1 cellular context compared by ENCODE assay signal in the genomic region with DNA sequence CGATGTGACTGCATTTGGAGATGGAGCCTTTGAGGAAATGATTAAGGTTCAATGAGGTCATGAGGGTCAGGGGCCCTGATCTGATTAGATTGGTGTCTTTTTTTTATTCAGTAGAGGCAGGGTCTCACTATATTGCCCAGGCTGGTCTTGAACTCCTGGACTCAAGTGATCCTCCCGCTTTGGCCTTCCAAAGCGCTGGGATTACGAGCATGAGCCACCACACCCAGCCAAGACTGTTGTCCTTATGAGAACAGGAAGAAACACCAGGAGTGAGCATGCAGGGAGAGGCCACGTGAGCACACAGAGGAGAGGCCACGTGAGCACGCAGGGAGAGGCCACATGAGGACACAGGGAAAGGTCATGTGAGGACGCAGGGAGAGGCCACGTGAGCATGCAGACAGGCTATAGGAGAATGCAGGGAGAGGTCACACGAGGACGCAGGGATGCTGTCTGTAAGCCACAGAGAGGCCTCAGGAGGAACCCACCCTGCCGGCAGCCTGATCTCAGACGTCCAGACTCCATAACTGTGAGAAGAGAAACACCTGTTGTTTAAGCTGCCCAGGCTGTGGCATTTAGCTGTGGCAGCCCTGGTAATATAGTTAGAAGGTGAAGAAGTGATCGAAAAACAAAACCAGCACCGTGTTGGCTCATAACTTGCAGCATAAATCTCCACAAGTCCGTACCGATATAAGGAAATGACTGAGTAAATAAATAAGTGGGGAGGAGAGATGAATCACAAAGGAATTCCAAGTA.
TF ChIP-seq lines count a peak whose summit lies in the region.

No MANE protein-coding gene starts in this region.

TF ChIP-seq in K562, 482 proteins besides CTCF, POLR2A, EP300 and RAD21 (continued from another document and continues in another):
- TF ChIP-seq, protein P1, sequence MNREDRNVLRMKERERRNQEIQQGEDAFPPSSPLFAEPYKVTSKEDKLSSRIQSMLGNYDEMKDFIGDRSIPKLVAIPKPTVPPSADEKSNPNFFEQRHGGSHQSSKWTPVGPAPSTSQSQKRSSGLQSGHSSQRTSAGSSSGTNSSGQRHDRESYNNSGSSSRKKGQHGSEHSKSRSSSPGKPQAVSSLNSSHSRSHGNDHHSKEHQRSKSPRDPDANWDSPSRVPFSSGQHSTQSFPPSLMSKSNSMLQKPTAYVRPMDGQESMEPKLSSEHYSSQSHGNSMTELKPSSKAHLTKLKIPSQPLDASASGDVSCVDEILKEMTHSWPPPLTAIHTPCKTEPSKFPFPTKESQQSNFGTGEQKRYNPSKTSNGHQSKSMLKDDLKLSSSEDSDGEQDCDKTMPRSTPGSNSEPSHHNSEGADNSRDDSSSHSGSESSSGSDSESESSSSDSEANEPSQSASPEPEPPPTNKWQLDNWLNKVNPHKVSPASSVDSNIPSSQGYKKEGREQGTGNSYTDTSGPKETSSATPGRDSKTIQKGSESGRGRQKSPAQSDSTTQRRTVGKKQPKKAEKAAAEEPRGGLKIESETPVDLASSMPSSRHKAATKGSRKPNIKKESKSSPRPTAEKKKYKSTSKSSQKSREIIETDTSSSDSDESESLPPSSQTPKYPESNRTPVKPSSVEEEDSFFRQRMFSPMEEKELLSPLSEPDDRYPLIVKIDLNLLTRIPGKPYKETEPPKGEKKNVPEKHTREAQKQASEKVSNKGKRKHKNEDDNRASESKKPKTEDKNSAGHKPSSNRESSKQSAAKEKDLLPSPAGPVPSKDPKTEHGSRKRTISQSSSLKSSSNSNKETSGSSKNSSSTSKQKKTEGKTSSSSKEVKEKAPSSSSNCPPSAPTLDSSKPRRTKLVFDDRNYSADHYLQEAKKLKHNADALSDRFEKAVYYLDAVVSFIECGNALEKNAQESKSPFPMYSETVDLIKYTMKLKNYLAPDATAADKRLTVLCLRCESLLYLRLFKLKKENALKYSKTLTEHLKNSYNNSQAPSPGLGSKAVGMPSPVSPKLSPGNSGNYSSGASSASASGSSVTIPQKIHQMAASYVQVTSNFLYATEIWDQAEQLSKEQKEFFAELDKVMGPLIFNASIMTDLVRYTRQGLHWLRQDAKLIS (CRISPR knock-in tag; IDR thresholded peaks at IDR 0.05), result peak; percentile 83
- TF ChIP-seq NFRKB (IDR thresholded peaks at IDR 0.05; ENCODE audit: low read depth) (0 out of 2 replicates have a peak, but pooled peaks have one; percentile 70), MTF1 (CRISPR knock-in tag; IDR thresholded peaks at IDR 0.05; ENCODE audit: borderline replicate concordance) (0 out of 2 replicates have a peak, but pooled peaks have one; percentile 68), CAMTA2 (CRISPR knock-in tag; conservative IDR thresholded peaks at IDR 0.05) (no peak), NFATC3 (IDR thresholded peaks at IDR 0.05) (no peak; the same call in none of the 2 replicates), FOXK2 (conservative IDR thresholded peaks at IDR 0.05 in 1 of 2, IDR thresholded peaks at IDR 0.05 in 1 of 2; ENCODE audit: low read depth in 2 of 2) (peak; percentile 98 to 99), ZNF507 (tag; conservative IDR thresholded peaks at IDR 0.05) (no peak), BRF1 (IDR thresholded peaks at IDR 0.05; ENCODE audit: borderline replicate concordance, extremely low read depth, insufficient read length) (no peak), SETDB1 (IDR thresholded peaks at IDR 0.05; ENCODE audit: low read length) (peak; percentile 94), TEAD4 (IDR thresholded peaks at IDR 0.05; ENCODE audit: low read length) (peak; percentile 60), TEAD4 (CRISPR knock-in tag; IDR thresholded peaks at IDR 0.05; ENCODE audit: borderline replicate concordance) (no peak), SUPT5H (IDR thresholded peaks at IDR 0.05) (peak; percentile 60; the same call in 1 of the 2 replicates), MED1 (CRISPR knock-in tag; IDR thresholded peaks at IDR 0.05; ENCODE audit: borderline replicate concordance) (peak; percentile 99; the same call in 1 of the 2 replicates), ZNF143 (CRISPR knock-in tag; IDR thresholded peaks at IDR 0.05) (peak; percentile 34; the same call in 1 of the 2 replicates), NRF1 (conservative IDR thresholded peaks at IDR 0.05 in 1 of 2, IDR thresholded peaks at IDR 0.05 in 1 of 2) (peak; percentile 59 to 71), FOXM1 (IDR thresholded peaks at IDR 0.05; ENCODE audit: low read depth) (no peak), FOXM1 (CRISPR knock-in tag; IDR thresholded peaks at IDR 0.05; ENCODE audit: low read depth) (peak; percentile 48; the same call in 1 of the 2 replicates), ZNF445 (CRISPR knock-in tag; IDR thresholded peaks at IDR 0.05; ENCODE audit: low read depth) (no peak), JUN (IDR thresholded peaks at IDR 0.05; ENCODE audit: borderline replicate concordance, low read depth, low read length) (peak; percentile 92; the same call in 1 of the 2 replicates), JUN (CRISPR knock-in tag; IDR thresholded peaks at IDR 0.05; ENCODE audit: borderline replicate concordance) (no peak), KDM4B (IDR thresholded peaks at IDR 0.05; ENCODE audit: borderline replicate concordance in 2 of 2, low read depth in 1 of 2) (peak in 1 of 2 experiments; percentile 38; a peak in 1 of 4 replicates), TEAD1 (CRISPR knock-in tag; IDR thresholded peaks at IDR 0.05) (peak in 1 of 2 experiments; percentile 27; a peak in 1 of 4 replicates), ZFP1 (CRISPR knock-in tag; IDR thresholded peaks at IDR 0.05) (no peak), ZKSCAN8 (CRISPR knock-in tag; IDR thresholded peaks at IDR 0.05) (peak; percentile 82), HLTF (IDR thresholded peaks at IDR 0.05) (peak; percentile 86; the same call in 1 of the 2 replicates), SP1 (CRISPR knock-in tag; IDR thresholded peaks at IDR 0.05) (peak; percentile 81), TAF7 (tag; IDR thresholded peaks at IDR 0.05) (peak; percentile 67; the same call in 1 of the 2 replicates)
- TF ChIP-seq, protein P2, sequence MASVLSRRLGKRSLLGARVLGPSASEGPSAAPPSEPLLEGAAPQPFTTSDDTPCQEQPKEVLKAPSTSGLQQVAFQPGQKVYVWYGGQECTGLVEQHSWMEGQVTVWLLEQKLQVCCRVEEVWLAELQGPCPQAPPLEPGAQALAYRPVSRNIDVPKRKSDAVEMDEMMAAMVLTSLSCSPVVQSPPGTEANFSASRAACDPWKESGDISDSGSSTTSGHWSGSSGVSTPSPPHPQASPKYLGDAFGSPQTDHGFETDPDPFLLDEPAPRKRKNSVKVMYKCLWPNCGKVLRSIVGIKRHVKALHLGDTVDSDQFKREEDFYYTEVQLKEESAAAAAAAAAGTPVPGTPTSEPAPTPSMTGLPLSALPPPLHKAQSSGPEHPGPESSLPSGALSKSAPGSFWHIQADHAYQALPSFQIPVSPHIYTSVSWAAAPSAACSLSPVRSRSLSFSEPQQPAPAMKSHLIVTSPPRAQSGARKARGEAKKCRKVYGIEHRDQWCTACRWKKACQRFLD (CRISPR knock-in tag; IDR thresholded peaks at IDR 0.05), result peak; percentile 78; the same call in 1 of the 2 replicates
- TF ChIP-seq, protein P3, sequence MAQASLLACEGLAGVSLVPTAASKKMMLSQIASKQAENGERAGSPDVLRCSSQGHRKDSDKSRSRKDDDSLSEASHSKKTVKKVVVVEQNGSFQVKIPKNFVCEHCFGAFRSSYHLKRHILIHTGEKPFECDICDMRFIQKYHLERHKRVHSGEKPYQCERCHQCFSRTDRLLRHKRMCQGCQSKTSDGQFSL (CRISPR knock-in tag; IDR thresholded peaks at IDR 0.05), result 0 out of 2 replicates have a peak, but pooled peaks have one; percentile 38
- TF ChIP-seq, protein P3 (tag; IDR thresholded peaks at IDR 0.05), result no peak
- TF ChIP-seq, protein P4, sequence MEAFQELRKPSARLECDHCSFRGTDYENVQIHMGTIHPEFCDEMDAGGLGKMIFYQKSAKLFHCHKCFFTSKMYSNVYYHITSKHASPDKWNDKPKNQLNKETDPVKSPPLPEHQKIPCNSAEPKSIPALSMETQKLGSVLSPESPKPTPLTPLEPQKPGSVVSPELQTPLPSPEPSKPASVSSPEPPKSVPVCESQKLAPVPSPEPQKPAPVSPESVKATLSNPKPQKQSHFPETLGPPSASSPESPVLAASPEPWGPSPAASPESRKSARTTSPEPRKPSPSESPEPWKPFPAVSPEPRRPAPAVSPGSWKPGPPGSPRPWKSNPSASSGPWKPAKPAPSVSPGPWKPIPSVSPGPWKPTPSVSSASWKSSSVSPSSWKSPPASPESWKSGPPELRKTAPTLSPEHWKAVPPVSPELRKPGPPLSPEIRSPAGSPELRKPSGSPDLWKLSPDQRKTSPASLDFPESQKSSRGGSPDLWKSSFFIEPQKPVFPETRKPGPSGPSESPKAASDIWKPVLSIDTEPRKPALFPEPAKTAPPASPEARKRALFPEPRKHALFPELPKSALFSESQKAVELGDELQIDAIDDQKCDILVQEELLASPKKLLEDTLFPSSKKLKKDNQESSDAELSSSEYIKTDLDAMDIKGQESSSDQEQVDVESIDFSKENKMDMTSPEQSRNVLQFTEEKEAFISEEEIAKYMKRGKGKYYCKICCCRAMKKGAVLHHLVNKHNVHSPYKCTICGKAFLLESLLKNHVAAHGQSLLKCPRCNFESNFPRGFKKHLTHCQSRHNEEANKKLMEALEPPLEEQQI (IDR thresholded peaks at IDR 0.05), result peak; percentile 56; the same call in 1 of the 2 replicates
- TF ChIP-seq, protein P5, sequence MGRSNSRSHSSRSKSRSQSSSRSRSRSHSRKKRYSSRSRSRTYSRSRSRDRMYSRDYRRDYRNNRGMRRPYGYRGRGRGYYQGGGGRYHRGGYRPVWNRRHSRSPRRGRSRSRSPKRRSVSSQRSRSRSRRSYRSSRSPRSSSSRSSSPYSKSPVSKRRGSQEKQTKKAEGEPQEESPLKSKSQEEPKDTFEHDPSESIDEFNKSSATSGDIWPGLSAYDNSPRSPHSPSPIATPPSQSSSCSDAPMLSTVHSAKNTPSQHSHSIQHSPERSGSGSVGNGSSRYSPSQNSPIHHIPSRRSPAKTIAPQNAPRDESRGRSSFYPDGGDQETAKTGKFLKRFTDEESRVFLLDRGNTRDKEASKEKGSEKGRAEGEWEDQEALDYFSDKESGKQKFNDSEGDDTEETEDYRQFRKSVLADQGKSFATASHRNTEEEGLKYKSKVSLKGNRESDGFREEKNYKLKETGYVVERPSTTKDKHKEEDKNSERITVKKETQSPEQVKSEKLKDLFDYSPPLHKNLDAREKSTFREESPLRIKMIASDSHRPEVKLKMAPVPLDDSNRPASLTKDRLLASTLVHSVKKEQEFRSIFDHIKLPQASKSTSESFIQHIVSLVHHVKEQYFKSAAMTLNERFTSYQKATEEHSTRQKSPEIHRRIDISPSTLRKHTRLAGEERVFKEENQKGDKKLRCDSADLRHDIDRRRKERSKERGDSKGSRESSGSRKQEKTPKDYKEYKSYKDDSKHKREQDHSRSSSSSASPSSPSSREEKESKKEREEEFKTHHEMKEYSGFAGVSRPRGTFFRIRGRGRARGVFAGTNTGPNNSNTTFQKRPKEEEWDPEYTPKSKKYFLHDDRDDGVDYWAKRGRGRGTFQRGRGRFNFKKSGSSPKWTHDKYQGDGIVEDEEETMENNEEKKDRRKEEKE (IDR thresholded peaks at IDR 0.05; ENCODE audit: borderline replicate concordance in 1 of 2, control insufficient read depth in 1 of 2, low read depth in 2 of 2, low read length in 1 of 2), result 0 out of 4 replicates have a peak, but pooled peaks of 1 of the 2 experiments have one; percentile 23
- TF ChIP-seq, protein P6, sequence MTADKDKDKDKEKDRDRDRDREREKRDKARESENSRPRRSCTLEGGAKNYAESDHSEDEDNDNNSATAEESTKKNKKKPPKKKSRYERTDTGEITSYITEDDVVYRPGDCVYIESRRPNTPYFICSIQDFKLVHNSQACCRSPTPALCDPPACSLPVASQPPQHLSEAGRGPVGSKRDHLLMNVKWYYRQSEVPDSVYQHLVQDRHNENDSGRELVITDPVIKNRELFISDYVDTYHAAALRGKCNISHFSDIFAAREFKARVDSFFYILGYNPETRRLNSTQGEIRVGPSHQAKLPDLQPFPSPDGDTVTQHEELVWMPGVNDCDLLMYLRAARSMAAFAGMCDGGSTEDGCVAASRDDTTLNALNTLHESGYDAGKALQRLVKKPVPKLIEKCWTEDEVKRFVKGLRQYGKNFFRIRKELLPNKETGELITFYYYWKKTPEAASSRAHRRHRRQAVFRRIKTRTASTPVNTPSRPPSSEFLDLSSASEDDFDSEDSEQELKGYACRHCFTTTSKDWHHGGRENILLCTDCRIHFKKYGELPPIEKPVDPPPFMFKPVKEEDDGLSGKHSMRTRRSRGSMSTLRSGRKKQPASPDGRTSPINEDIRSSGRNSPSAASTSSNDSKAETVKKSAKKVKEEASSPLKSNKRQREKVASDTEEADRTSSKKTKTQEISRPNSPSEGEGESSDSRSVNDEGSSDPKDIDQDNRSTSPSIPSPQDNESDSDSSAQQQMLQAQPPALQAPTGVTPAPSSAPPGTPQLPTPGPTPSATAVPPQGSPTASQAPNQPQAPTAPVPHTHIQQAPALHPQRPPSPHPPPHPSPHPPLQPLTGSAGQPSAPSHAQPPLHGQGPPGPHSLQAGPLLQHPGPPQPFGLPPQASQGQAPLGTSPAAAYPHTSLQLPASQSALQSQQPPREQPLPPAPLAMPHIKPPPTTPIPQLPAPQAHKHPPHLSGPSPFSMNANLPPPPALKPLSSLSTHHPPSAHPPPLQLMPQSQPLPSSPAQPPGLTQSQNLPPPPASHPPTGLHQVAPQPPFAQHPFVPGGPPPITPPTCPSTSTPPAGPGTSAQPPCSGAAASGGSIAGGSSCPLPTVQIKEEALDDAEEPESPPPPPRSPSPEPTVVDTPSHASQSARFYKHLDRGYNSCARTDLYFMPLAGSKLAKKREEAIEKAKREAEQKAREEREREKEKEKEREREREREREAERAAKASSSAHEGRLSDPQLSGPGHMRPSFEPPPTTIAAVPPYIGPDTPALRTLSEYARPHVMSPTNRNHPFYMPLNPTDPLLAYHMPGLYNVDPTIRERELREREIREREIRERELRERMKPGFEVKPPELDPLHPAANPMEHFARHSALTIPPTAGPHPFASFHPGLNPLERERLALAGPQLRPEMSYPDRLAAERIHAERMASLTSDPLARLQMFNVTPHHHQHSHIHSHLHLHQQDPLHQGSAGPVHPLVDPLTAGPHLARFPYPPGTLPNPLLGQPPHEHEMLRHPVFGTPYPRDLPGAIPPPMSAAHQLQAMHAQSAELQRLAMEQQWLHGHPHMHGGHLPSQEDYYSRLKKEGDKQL (CRISPR knock-in tag; IDR thresholded peaks at IDR 0.05; ENCODE audit: borderline replicate concordance), result no peak
- TF ChIP-seq, protein P7, sequence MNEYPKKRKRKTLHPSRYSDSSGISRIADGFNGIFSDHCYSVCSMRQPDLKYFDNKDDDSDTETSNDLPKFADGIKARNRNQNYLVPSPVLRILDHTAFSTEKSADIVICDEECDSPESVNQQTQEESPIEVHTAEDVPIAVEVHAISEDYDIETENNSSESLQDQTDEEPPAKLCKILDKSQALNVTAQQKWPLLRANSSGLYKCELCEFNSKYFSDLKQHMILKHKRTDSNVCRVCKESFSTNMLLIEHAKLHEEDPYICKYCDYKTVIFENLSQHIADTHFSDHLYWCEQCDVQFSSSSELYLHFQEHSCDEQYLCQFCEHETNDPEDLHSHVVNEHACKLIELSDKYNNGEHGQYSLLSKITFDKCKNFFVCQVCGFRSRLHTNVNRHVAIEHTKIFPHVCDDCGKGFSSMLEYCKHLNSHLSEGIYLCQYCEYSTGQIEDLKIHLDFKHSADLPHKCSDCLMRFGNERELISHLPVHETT (CRISPR knock-in tag; conservative IDR thresholded peaks at IDR 0.05 in 1 of 2, IDR thresholded peaks at IDR 0.05 in 1 of 2), result peak in 1 of 2 experiments; percentile 72; a peak in 2 of 4 replicates
